8 cellular contexts compared by ENCODE assay signal in the genomic region with DNA sequence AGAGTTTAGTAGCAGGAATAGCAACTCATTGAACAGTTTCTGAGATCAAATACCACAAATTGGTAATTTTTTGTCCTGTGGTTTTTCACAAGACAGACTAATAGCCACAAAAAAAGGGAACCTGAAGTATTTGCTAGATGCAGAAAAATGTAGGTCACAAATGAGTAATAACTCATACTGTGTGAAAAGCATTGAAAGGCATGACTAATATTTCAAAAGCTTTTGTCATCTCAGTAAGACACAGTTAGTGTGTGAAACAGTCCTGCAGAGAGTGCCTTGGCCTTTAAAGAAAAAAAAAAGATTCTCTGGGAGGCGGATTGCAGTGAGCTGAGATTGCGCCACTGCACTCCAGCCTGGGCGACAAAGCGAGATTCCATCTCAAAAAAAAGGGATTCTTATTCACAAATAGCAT. TPM values are rescaled to one million over a fixed set of nuclear protein-coding genes. Genes with fewer than 3 reads are reported as not detected.
A peak's percentile ranks its signal among the peaks of the same experiment; 100 is the strongest.
DNase-seq lines count a peak whose midpoint lies in the region; ATAC-seq lines count a peak whose summit lies in the region.

No MANE protein-coding gene starts in this region.

- POLR2A ChIA-PET in activated CD4-positive, alpha-beta T cell treated with anti-CD3 and anti-CD28 coated beads, Interleukin-2, amount 10 ng/mL, durations not matched to agents 7 days and 5 days (lab: Charles Lee) = no interaction called here

- no peaks in the 10 kb centered on the region for H3K4me1 Mint-ChIP-seq in activated CD4-positive, alpha-beta T cell treated with anti-CD3 and anti-CD28 coated beads, Interleukin-2, amount 10 ng/mL, durations not matched to agents 7 days and 5 days

- H3K27me3 Mint-ChIP-seq in activated CD4-positive, alpha-beta T cell treated with anti-CD3 and anti-CD28 coated beads, Interleukin-2, amount 10 ng/mL, durations not matched to agents 7 days and 5 days = peaks cover 6% of the 10 kb centered on the region

- DNase-seq in RKO (ENCODE audit: low spot score) (peak; percentile 83), midbrain (lab: John Stamatoyannopoulos, UW) (peak; percentile 20), KG1 (lab: John Stamatoyannopoulos, UW) (no peak), NCI-H2171 treated with DMSO at 0.1 percent for 48 hours (lab: John Stamatoyannopoulos, UW) (no peak), NCI-H2029 (lab: John Stamatoyannopoulos, UW) (no peak)
- DNase-seq in activated CD4-positive, alpha-beta T cell treated with anti-CD3 and anti-CD28 coated beads, Interleukin-2, amount 10 ng/mL, durations not matched to agents 7 days and 5 days = no peak

- H3K27ac Mint-ChIP-seq in activated CD4-positive, alpha-beta T cell treated with anti-CD3 and anti-CD28 coated beads, Interleukin-2, amount 10 ng/mL, durations not matched to agents 7 days and 5 days = no peak overlapping the region

- CTCF ChIA-PET in activated CD4-positive, alpha-beta T cell treated with anti-CD3 and anti-CD28 coated beads, Interleukin-2, amount 10 ng/mL, durations not matched to agents 7 days and 5 days (lab: Charles Lee) = interaction anchor here (0.5 kb wide), 1 partner anchor 13 kb away, joined by 3 read pairs; no protein-coding TSS in a partner anchor

- no peak overlapping the region for H3K4me3 Mint-ChIP-seq in activated CD4-positive, alpha-beta T cell treated with anti-CD3 and anti-CD28 coated beads, Interleukin-2, amount 10 ng/mL, durations not matched to agents 7 days and 5 days

- ATAC-seq in GM18907 (IDR thresholded peaks at IDR 0.05; ENCODE audit: unreplicated experiment) (peak; percentile 100), HG02938 (IDR thresholded peaks at IDR 0.05; ENCODE audit: unreplicated experiment) (peak; percentile 100)

- H3K36me3 Mint-ChIP-seq in activated CD4-positive, alpha-beta T cell treated with anti-CD3 and anti-CD28 coated beads, Interleukin-2, amount 10 ng/mL, durations not matched to agents 7 days and 5 days (ENCODE audit: low read depth) = no peaks in the 10 kb centered on the region

- H3K9me3 Mint-ChIP-seq in activated CD4-positive, alpha-beta T cell treated with anti-CD3 and anti-CD28 coated beads, Interleukin-2, amount 10 ng/mL, durations not matched to agents 7 days and 5 days = peaks cover 3% of the 10 kb centered on the region

RNA-seq across cellular contexts. Expression of a gene that starts 31.4 kb away (rescaled TPM):
- total RNA-seq in activated CD4-positive, alpha-beta T cell treated with anti-CD3 and anti-CD28 coated beads, Interleukin-2, amount 10 ng/mL, durations not matched to agents 7 days and 5 days = not detected

Comparison
In these comparisons a context has a peak if more than half of its experiments do, and no peak if none do; other contexts are left out.
1. DNase-seq: peak in RKO (single experiment) and midbrain (single experiment); none in KG1 (single experiment), NCI-H2171 treated with DMSO at 0.1 percent for 48 hours (single experiment), activated CD4-positive, alpha-beta T cell treated with anti-CD3 and anti-CD28 coated beads, Interleukin-2, amount 10 ng/mL, durations not matched to agents 7 days and 5 days (single experiment) and NCI-H2029 (single experiment).